In genomic region chr11:1571760-1572199, GRCh38 we compare ENCODE assay signal across 9 cellular contexts. TPM values are rescaled to one million over a fixed set of nuclear protein-coding genes. Genes with fewer than 3 reads are reported as not detected.
DNase-seq lines count a peak whose midpoint lies in the region; ATAC-seq, FAIRE-seq and TF ChIP-seq lines count a peak whose summit lies in the region.
"Had no signal": no experiment of that assay in that cellular context is flagged by ENCODE, and none has a peak within 500 bp of the region (broad histone marks: within the 10 kb centered on the region; RNA-seq: fewer than 3 reads in every experiment).

No MANE protein-coding gene starts in this region.

- H3K9me3 ChIP-seq in ovary = no peaks in the 10 kb centered on the region

- DNase-seq in BJ (ENCODE audit: low read depth) (no peak), epithelial cell of esophagus (ENCODE audit: low read depth) (no peak), ovary (no peak), OCI-M1 (lab: John Stamatoyannopoulos, UW) (no peak), NCI-H345 (lab: John Stamatoyannopoulos, UW) (no peak), H54 (ENCODE audit: insufficient read length, low spot score) (no peak), occipital lobe (lab: John Stamatoyannopoulos, UW) (no peak)

- TF ChIP-seq POLR2A in ovary (IDR thresholded peaks at IDR 0.05) = no peak
- no peak for TF ChIP-seq POLR2A in H54 (IDR thresholded peaks at IDR 0.05; ENCODE audit: low read depth, low read length)

- CTCF ChIA-PET in BJ (lab: Yijun Ruan, JAX) = interaction anchor here (0.8 to 12.4 kb wide), 2 partner anchors 14 to 26 kb away, joined by 3 to 301 read pairs; no protein-coding TSS in a partner anchor

- peak overlapping the region in 1 of 2 donors; percentile 52 for H3K27ac ChIP-seq in ovary

- TF ChIP-seq EP300 in ovary (IDR thresholded peaks at IDR 0.05) = no peak

- 0 to 1% (median 1%) methylated on average over 2 to 87 of the region's 91 CpGs for WGBS in ovary, 3 donors

- H3K36me3 ChIP-seq in BJ (ENCODE audit: control insufficient read depth, insufficient read depth, low read length) = no peaks in the 10 kb centered on the region
- no peaks in the 10 kb centered on the region for H3K36me3 ChIP-seq in ovary

- TF ChIP-seq CTCF in BJ (IDR thresholded peaks at IDR 0.05; ENCODE audit: insufficient read depth, low read depth, low read length) (no peak), epithelial cell of esophagus (IDR thresholded peaks at IDR 0.05; ENCODE audit: insufficient read depth, low read depth, low read length, missing control alignments) (no peak), ovary (IDR thresholded peaks at IDR 0.05) (no peak)

- POLR2A ChIA-PET in BJ (lab: Charles Lee) = no interaction called here

- H3K4me3 ChIP-seq in BJ (ENCODE audit: low read depth, low read length) (peak overlapping the region; percentile 69), epithelial cell of esophagus (ENCODE audit: low read length) (peak overlapping the region; percentile 44), ovary (peak overlapping the region; percentile 41)

- peak; percentile 2 for ATAC-seq in HG03442 (IDR thresholded peaks at IDR 0.05; ENCODE audit: unreplicated experiment)

- no peaks in the 10 kb centered on the region for H3K4me1 ChIP-seq in ovary (ENCODE audit: insufficient read depth)

- H3K27me3 ChIP-seq in BJ (ENCODE audit: control insufficient read depth, insufficient read depth, low read length) (peaks cover 2% of the 10 kb centered on the region; the same call in 1 of the 2 replicates), ovary (no peaks in the 10 kb centered on the region)

- FAIRE-seq in H54 (lab: Jason Lieb, UNC) = no peak

- intact Hi-C loops in ovary (cut with DNase I) = loop anchor here in 3 of 4 donors (1.0 to 10.0 kb wide), 4 partner anchors 13 to 369 kb away; no protein-coding TSS in a partner anchor

RNA-seq across cellular contexts. Expression of gene DUSP8, which starts 0.3 kb away (rescaled TPM):
- 1.9 and 3.4 TPM in 2 replicates for polyA plus RNA-seq in BJ (2011; rRNA removed)
- 3.0 and 3.7 TPM in 2 replicates for polyA minus RNA-seq in BJ (2011; rRNA and poly(A)+ RNA removed)
- total RNA-seq in ovary = 10 to 100 TPM in 2 of 7 donors, 1 to 10 TPM in 3, under 1 TPM in 2; 0.38 to 14.9 (median 1.3) TPM
- 1 to 10 TPM in 1 of 2 donors, under 1 TPM in 1; 0.59 to 1.6 TPM for polyA plus RNA-seq in ovary
- total RNA-seq in occipital lobe = 5.6 TPM

RNA-seq across cellular contexts. Expression of gene KRTAP5-1, which starts 13.3 kb away (rescaled TPM):
- polyA plus RNA-seq in BJ (2011; rRNA removed) (not detected in 2 replicates), ovary (not detected)
- polyA minus RNA-seq in BJ (2011; rRNA and poly(A)+ RNA removed) = not detected in 2 replicates
- total RNA-seq in ovary (not detected), occipital lobe (not detected)
- total RNA-seq: renal cortical epithelial cell had no signal

RNA-seq across cellular contexts. Expression of gene KRTAP5-2, which starts 26.3 kb away (rescaled TPM):
- polyA plus RNA-seq in BJ (2011; rRNA removed) = not detected in 2 replicates
- polyA minus RNA-seq in BJ (2011; rRNA and poly(A)+ RNA removed) = not detected in 2 replicates
- total RNA-seq in ovary = not detected
- not detected for polyA plus RNA-seq in ovary
- total RNA-seq in occipital lobe = not detected
- total RNA-seq: renal cortical epithelial cell had no signal

RNA-seq across cellular contexts. Expression of gene KRTAP5-3, which starts 36.5 kb away (rescaled TPM):
- polyA plus RNA-seq in BJ (2011; rRNA removed) (not detected in 2 replicates), ovary (not detected)
- polyA minus RNA-seq in BJ (2011; rRNA and poly(A)+ RNA removed) = not detected in 2 replicates
- total RNA-seq in ovary (not detected), occipital lobe (not detected)
- total RNA-seq: renal cortical epithelial cell had no signal

RNA-seq across cellular contexts. Expression of gene KRTAP5-4, which starts 50.2 kb away (rescaled TPM):
- polyA plus RNA-seq in BJ (2011; rRNA removed) = not detected in 2 replicates
- polyA minus RNA-seq in BJ (2011; rRNA and poly(A)+ RNA removed) = not detected in 2 replicates
- not detected for total RNA-seq in ovary
- polyA plus RNA-seq in ovary = not detected
- not detected for total RNA-seq in occipital lobe
- total RNA-seq: renal cortical epithelial cell had no signal
